In the genomic region with DNA sequence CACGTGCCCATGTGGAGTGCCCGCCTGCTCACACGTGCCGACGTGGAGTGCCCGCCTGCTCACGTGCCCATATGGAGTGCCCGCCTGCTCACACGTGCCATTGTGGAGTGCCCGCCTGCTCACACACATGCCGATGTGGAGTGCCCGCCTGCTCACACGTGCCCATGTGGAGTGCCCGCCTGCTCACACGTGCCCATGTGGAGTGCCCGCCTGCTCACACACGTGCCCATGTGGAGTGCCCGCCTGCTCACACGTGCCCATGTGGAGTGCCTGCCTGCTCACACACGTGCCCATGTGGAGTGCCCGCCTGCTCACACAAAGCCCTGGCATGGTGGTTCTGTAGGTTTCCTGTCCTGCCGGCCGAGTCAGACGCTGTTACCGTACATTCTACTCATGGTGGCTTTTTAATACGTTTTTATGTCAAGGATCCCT, we compare ENCODE assay signal across 14 cellular contexts. TPM values are rescaled to one million over a fixed set of nuclear protein-coding genes. Genes with fewer than 3 reads are reported as not detected.
"Had no signal": no experiment of that assay in that cellular context is flagged by ENCODE, and none has a peak within 500 bp of the region (broad histone marks: within the 10 kb centered on the region; RNA-seq: fewer than 3 reads in every experiment).

No MANE protein-coding gene starts in this region.

RNA-seq across cellular contexts. Expression of a gene that starts 10.8 kb away (rescaled TPM):
- total RNA-seq: activated B cell treated with CpG ODN at 0.5 μM for 24 hours; activated CD4-positive, alpha-beta memory T cell treated with anti-CD3 and anti-CD28 coated beads, Interleukin-2, amount 10 ng/mL, durations not matched to agents 7 days and 5 days; activated CD8-positive, alpha-beta memory T cell treated with anti-CD3 and anti-CD28 coated beads, Interleukin-2, amount 10 ng/mL, durations not matched to agents 7 days and 5 days; activated naive CD8-positive, alpha-beta T cell treated with anti-CD3 and anti-CD28 coated beads, Interleukin-2, amount 10 ng/mL, durations not matched to agents 7 days and 5 days; ascending aorta; body of pancreas; breast epithelium; LHCN-M2; NCI-H460; RPMI7951; SK-MEL-5; T-cell; T-helper 17 cell had no signal
- polyA plus RNA-seq: adipose tissue had no signal
